Comparison of ENCODE assay signal across 9 cellular contexts in the genomic region with DNA sequence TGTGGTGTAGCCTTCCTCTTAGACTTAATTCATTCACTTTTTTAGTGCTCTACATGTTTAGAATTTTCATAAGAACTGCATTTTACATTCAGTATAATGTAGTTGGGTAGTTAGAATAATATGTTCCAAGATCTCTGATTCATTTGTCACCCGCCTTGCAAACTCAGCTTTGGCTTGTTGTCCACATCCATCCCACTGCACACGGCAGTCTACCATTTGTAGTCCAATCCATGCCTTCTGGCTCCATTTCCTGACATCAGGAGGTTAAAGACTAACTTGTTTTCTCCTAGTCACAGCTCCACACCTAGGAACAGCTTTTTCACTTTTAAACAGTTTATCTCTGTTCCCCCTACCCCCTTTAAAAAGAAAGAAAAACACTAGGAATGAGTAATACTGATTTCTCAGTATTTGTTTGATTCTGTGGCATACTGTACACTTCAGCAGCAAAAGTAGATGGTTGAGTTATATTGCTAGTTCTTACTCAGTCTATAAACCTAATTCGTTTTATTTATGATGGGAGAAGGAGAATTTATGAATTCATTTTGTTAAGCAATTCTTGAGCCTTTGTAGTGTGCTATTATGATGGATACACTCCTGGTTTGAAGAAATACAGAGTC.
DNase-seq lines count a peak whose midpoint lies in the region; ATAC-seq and TF ChIP-seq lines count a peak whose summit lies in the region.
"Had no signal": no experiment of that assay in that cellular context is flagged by ENCODE, and none has a peak within 500 bp of the region (broad histone marks: within the 10 kb centered on the region; RNA-seq: fewer than 3 reads in every experiment).

No MANE protein-coding gene starts in this region.

- H3K27ac ChIP-seq in VCaP (peak overlapping the region; percentile 90), upper lobe of left lung (no peak overlapping the region)

- H3K36me3 ChIP-seq in upper lobe of left lung, result no peaks in the 10 kb centered on the region

- ATAC-seq in GM19043 (IDR thresholded peaks at IDR 0.05; ENCODE audit: low read depth, unreplicated experiment) (peak; percentile 60), HG02588 (IDR thresholded peaks at IDR 0.05; ENCODE audit: unreplicated experiment) (peak; percentile 78), upper lobe of left lung (ENCODE audit: low FRiP score in 2 of 2) (no peak)
- ATAC-seq: HCT116, left lobe of liver had no signal

- no peak for TF ChIP-seq EP300 in upper lobe of left lung (IDR thresholded peaks at IDR 0.05)

- DNase-seq in renal cortical epithelial cell (ENCODE audit: low read depth), result peak; percentile 83
- no peak for DNase-seq in upper lobe of left lung
- no peak for DNase-seq in activated gamma-delta T cell treated with Interleukin-2 at 50 U/mL for 16 hours
- no peak for DNase-seq in effector CD8-positive, alpha-beta T cell (lab: John Stamatoyannopoulos, UW)

- no peaks in the 10 kb centered on the region for H3K9me3 ChIP-seq in upper lobe of left lung

- no peak overlapping the region for H3K4me3 ChIP-seq in upper lobe of left lung

- no peak for TF ChIP-seq CTCF in VCaP (conservative IDR thresholded peaks at IDR 0.05)
- no peak for TF ChIP-seq CTCF in upper lobe of left lung (IDR thresholded peaks at IDR 0.05)

- TF ChIP-seq POLR2A in upper lobe of left lung (IDR thresholded peaks at IDR 0.05), result no peak

- H3K27me3 ChIP-seq in upper lobe of left lung, result no peaks in the 10 kb centered on the region

- peaks cover 28 to 38% (median 31%) of the 10 kb centered on the region in 4 donors for H3K4me1 ChIP-seq in upper lobe of left lung

- 87 to 91% methylated on average over 3 of the region's 3 CpGs for WGBS in upper lobe of left lung, 2 donors

Comparison
In these comparisons a context has a peak if more than half of its experiments do, and no peak if none do; other contexts are left out.
1. ATAC-seq: peak in GM19043 (single experiment) and HG02588 (single experiment); none in upper lobe of left lung (0 of 2).